ENCODE assay signal across 8 cellular contexts in genomic region chr10:68327889-68328786, GRCh38. TPM values are rescaled to one million over a fixed set of nuclear protein-coding genes. Genes with fewer than 3 reads are reported as not detected.
DNase-seq lines count a peak whose midpoint lies in the region; ATAC-seq and TF ChIP-seq lines count a peak whose summit lies in the region.

No MANE protein-coding gene starts in this region.

- DNase-seq in heart right ventricle, result peak in 1 of 2 donors; percentile 16
- DNase-seq in Right ventricle myocardium inferior (ENCODE audit: missing footprints), result no peak
- DNase-seq in NCI-H69 (lab: John Stamatoyannopoulos, UW), result peak; percentile 33
- peak; percentile 39 for DNase-seq in brain microvascular endothelial cell
- no peak for DNase-seq in left lobe of liver (ENCODE audit: low spot score)
- DNase-seq in tibial artery, result no peak
- DNase-seq in NCI-H1417 treated with DMSO at 0.1 percent for 48 hours (lab: John Stamatoyannopoulos, UW), result no peak

- H3K9me3 ChIP-seq in heart right ventricle, result no peaks in the 10 kb centered on the region
- no peaks in the 10 kb centered on the region for H3K9me3 ChIP-seq in tibial artery

- TF ChIP-seq CTCF in heart right ventricle (IDR thresholded peaks at IDR 0.05) (no peak), brain microvascular endothelial cell (IDR thresholded peaks at IDR 0.05; ENCODE audit: low read depth, low read length, missing control alignments) (no peak), tibial artery (IDR thresholded peaks at IDR 0.05) (no peak)

- in situ Hi-C loops in brain microvascular endothelial cell (cut with HindIII; ENCODE audit: low pct_ligation_motif_present, low sequenced_read_pairs), result no loop called here

- H3K36me3 ChIP-seq in heart right ventricle, result no peaks in the 10 kb centered on the region
- H3K36me3 ChIP-seq in brain microvascular endothelial cell (replicated peaks), result peaks cover 6% of the 10 kb centered on the region
- no peaks in the 10 kb centered on the region for H3K36me3 ChIP-seq in tibial artery

- H3K4me3 ChIP-seq in heart right ventricle, result peak overlapping the region in 5 of 10 donors; percentile 1 to 35 (median 21)
- H3K4me3 ChIP-seq in brain microvascular endothelial cell (ENCODE audit: low read depth, low read length), result no peak overlapping the region
- peak overlapping the region in 1 of 2 donors; percentile 14 for H3K4me3 ChIP-seq in tibial artery

- H3K4me1 ChIP-seq in heart right ventricle (peaks cover 0 to 39% (median 9%) of the 10 kb centered on the region in 9 donors), tibial artery (peaks cover 0 to 27% (median 8%) of the 10 kb centered on the region in 4 donors)

- no peak for ATAC-seq in heart right ventricle
- ATAC-seq in Right ventricle myocardium inferior, result no peak
- peak; percentile 6 for ATAC-seq in left lobe of liver
- ATAC-seq in HG03175 (IDR thresholded peaks at IDR 0.05; ENCODE audit: unreplicated experiment), result no peak

- intact Hi-C loops in heart right ventricle (cut with DNase I) (no loop called here), Right ventricle myocardium inferior (cut with DNase I) (no loop called here), tibial artery (cut with DNase I; ENCODE audit: low total_unique reads) (no loop called here)

- peak overlapping the region in 9 of 10 donors; percentile 31 to 89 (median 69) for H3K27ac ChIP-seq in heart right ventricle
- H3K27ac ChIP-seq in brain microvascular endothelial cell, result peak overlapping the region; percentile 37
- peak overlapping the region; percentile 54 to 66 for H3K27ac ChIP-seq in tibial artery

- H3K27me3 ChIP-seq in heart right ventricle (no peaks in the 10 kb centered on the region), brain microvascular endothelial cell (replicated peaks) (no peaks in the 10 kb centered on the region), tibial artery (no peaks in the 10 kb centered on the region)

- WGBS in heart right ventricle, 2 donors, result 27 to 38% methylated on average over 4 of the region's 4 CpGs

RNA-seq across cellular contexts. Expression of gene HNRNPH3, which starts 3.7 kb away (rescaled TPM):
- total RNA-seq in heart right ventricle (100 to 1,000 TPM in 6 of 10 donors, 10 to 100 TPM in 4; 81.8 to 130 (median 105) TPM), Right ventricle myocardium inferior (123 TPM), left lobe of liver (26.8 TPM)
- polyA plus RNA-seq in heart right ventricle, result 100 to 1,000 TPM; 106 to 146 TPM

RNA-seq across cellular contexts. Expression of gene PBLD, which starts 4.6 kb away (rescaled TPM):
- total RNA-seq in heart right ventricle (1 to 10 TPM; 2.6 to 8.1 (median 6.1) TPM), Right ventricle myocardium inferior (2.9 TPM), left lobe of liver (126 TPM)
- 1 to 10 TPM; 1.3 to 1.8 TPM for polyA plus RNA-seq in heart right ventricle

Comparison
In these comparisons a context has a peak if more than half of its experiments do, and no peak if none do; other contexts are left out.
1. DNase-seq: peak in NCI-H69 (single experiment) and brain microvascular endothelial cell (single experiment); none in Right ventricle myocardium inferior (single experiment), left lobe of liver (single experiment), tibial artery (0 of 2) and NCI-H1417 treated with DMSO at 0.1 percent for 48 hours (single experiment).
2. RNA of gene PBLD, which starts 4.6 kb away (total RNA-seq): 126 TPM in left lobe of liver (single experiment); 2.6 to 8.1 TPM in heart right ventricle and 2.9 TPM in Right ventricle myocardium inferior (single experiment); every median in the first group is over 10 times any median in the second.
3. Peak in every context shown above with its lines, with median percentiles within 50 percentile points of each other: H3K27ac ChIP-seq.